In genomic region chr3:141789281-141789680, GRCh38 we compare ENCODE assay signal across 22 cellular contexts. TPM values are rescaled to one million over a fixed set of nuclear protein-coding genes. Genes with fewer than 3 reads are reported as not detected.
A peak's percentile ranks its signal among the peaks of the same experiment; 100 is the strongest.
DNase-seq lines count a peak whose midpoint lies in the region; ATAC-seq and TF ChIP-seq lines count a peak whose summit lies in the region.
"Had no signal": no experiment of that assay in that cellular context is flagged by ENCODE, and none has a peak within 500 bp of the region (broad histone marks: within the 10 kb centered on the region; RNA-seq: fewer than 3 reads in every experiment).

No MANE protein-coding gene starts in this region.

- no peaks in the 10 kb centered on the region for H3K36me3 Mint-ChIP-seq in activated naive CD4-positive, alpha-beta T cell treated with anti-CD3 and anti-CD28 coated beads, Interleukin-2, amount 10 ng/mL, durations not matched to agents 7 days and 5 days

- H3K9me3 ChIP-seq in A673 (ENCODE audit: low read depth, low read length, poor library complexity, severe bottlenecking) = no peaks in the 10 kb centered on the region
- H3K9me3 ChIP-seq: left lung, MG63, SJSA1 had no signal

- TF ChIP-seq POLR2A in erythroblast (IDR thresholded peaks at IDR 0.05; ENCODE audit: low read length) = no peak

- no peak; the same call in 1 of the 2 replicates for TF ChIP-seq CTCF in A673 (conservative IDR thresholded peaks at IDR 0.05; ENCODE audit: low read depth, low read length)

- CTCF ChIA-PET in A673 (lab: Charles Lee) = no interaction called here
- CTCF ChIA-PET in activated naive CD4-positive, alpha-beta T cell treated with anti-CD3 and anti-CD28 coated beads, Interleukin-2, amount 10 ng/mL, durations not matched to agents 7 days and 5 days (lab: Charles Lee) = no interaction called here

- no peaks in the 10 kb centered on the region for H3K9me3 Mint-ChIP-seq in activated naive CD4-positive, alpha-beta T cell treated with anti-CD3 and anti-CD28 coated beads, Interleukin-2, amount 10 ng/mL, durations not matched to agents 7 days and 5 days
- H3K9me3 Mint-ChIP-seq: activated CD4-positive, alpha-beta T cell treated with anti-CD3 and anti-CD28 coated beads, Interleukin-2, amount 10 ng/mL, durations not matched to agents 7 days and 5 days had no signal

- no peak overlapping the region for H3K27ac ChIP-seq in A673 (ENCODE audit: low read depth, low read length, poor library complexity, severe bottlenecking)
- H3K27ac ChIP-seq: coronary artery, left lung, SJSA1 had no signal

- peaks cover 6% of the 10 kb centered on the region for H3K4me1 Mint-ChIP-seq in activated naive CD4-positive, alpha-beta T cell treated with anti-CD3 and anti-CD28 coated beads, Interleukin-2, amount 10 ng/mL, durations not matched to agents 7 days and 5 days

- H3K4me1 ChIP-seq in A673 (ENCODE audit: insufficient read depth, low read length, poor library complexity, severe bottlenecking) = no peaks in the 10 kb centered on the region
- H3K4me1 ChIP-seq: left lung, SJSA1 had no signal

- intact Hi-C loops in A673 (cut with micrococcal nuclease; ENCODE audit: unreplicated experiment) = no loop called here

- no TSS peak for BruUV-seq in A673 (replicated peaks; lab: Mats Ljungman, UMichigan)

- H3K27ac Mint-ChIP-seq in activated naive CD4-positive, alpha-beta T cell treated with anti-CD3 and anti-CD28 coated beads, Interleukin-2, amount 10 ng/mL, durations not matched to agents 7 days and 5 days = no peak overlapping the region
- H3K27ac Mint-ChIP-seq: activated CD4-positive, alpha-beta T cell treated with anti-CD3 and anti-CD28 coated beads, Interleukin-2, amount 10 ng/mL, durations not matched to agents 7 days and 5 days had no signal

- ATAC-seq in GM21786 (IDR thresholded peaks at IDR 0.05; ENCODE audit: unreplicated experiment) = no peak
- ATAC-seq: left lung had no signal

- H3K36me3 ChIP-seq in A673 (ENCODE audit: insufficient read depth, low read length, poor library complexity, severe bottlenecking) = no peaks in the 10 kb centered on the region
- no peaks in the 10 kb centered on the region for H3K36me3 ChIP-seq in H7 (replicated peaks; ENCODE audit: control insufficient read depth, insufficient read depth, low read length)
- H3K36me3 ChIP-seq: left lung, MG63, SJSA1 had no signal

- no peak overlapping the region for H3K4me3 ChIP-seq in A673 (ENCODE audit: low read depth, low read length, poor library complexity, severe bottlenecking)
- no peak overlapping the region for H3K4me3 ChIP-seq in H7 (ENCODE audit: insufficient read depth, low read depth, low read length)
- H3K4me3 ChIP-seq: coronary artery, left lung, MG63, SJSA1 had no signal

- H3K4me3 Mint-ChIP-seq in activated naive CD4-positive, alpha-beta T cell treated with anti-CD3 and anti-CD28 coated beads, Interleukin-2, amount 10 ng/mL, durations not matched to agents 7 days and 5 days = no peak overlapping the region
- H3K4me3 Mint-ChIP-seq: activated CD4-positive, alpha-beta T cell treated with anti-CD3 and anti-CD28 coated beads, Interleukin-2, amount 10 ng/mL, durations not matched to agents 7 days and 5 days had no signal

- H3K27me3 Mint-ChIP-seq in activated naive CD4-positive, alpha-beta T cell treated with anti-CD3 and anti-CD28 coated beads, Interleukin-2, amount 10 ng/mL, durations not matched to agents 7 days and 5 days = no peaks in the 10 kb centered on the region
- H3K27me3 Mint-ChIP-seq: activated CD4-positive, alpha-beta T cell treated with anti-CD3 and anti-CD28 coated beads, Interleukin-2, amount 10 ng/mL, durations not matched to agents 7 days and 5 days had no signal

- H3K27me3 ChIP-seq in A673 (replicated peaks; ENCODE audit: insufficient read depth, low read depth, low read length, poor library complexity) = no peaks in the 10 kb centered on the region
- H3K27me3 ChIP-seq in H7 (ENCODE audit: control insufficient read depth, insufficient read depth, low read length) = no peaks in the 10 kb centered on the region
- H3K27me3 ChIP-seq: left lung, MG63, SJSA1 had no signal

- POLR2A ChIA-PET in A673 (lab: Charles Lee; ENCODE audit: low non-redundant PET) = no interaction called here

- peak; percentile 22 for DNase-seq in A673 (ENCODE audit: low spot score)
- DNase-seq in H7 = peak; percentile 62
- peak; percentile 48 for DNase-seq in OCI-M1 (lab: John Stamatoyannopoulos, UW)
- peak; percentile 55 to 56 for DNase-seq in erythroblast (lab: John Stamatoyannopoulos, UW)
- no peak for DNase-seq in NCI-H748 (lab: John Stamatoyannopoulos, UW; ENCODE audit: unreplicated experiment)
- no peak for DNase-seq in activated naive CD4-positive, alpha-beta T cell treated with anti-CD3 and anti-CD28 coated beads, Interleukin-2, amount 10 ng/mL, durations not matched to agents 7 days and 5 days
- no peak for DNase-seq in activated T-cell treated with anti-CD3 and anti-CD28 coated beads, Interleukin-2, amount 50 U/mL, for 1 hour
- DNase-seq: activated CD4-positive, alpha-beta T cell treated with anti-CD3 and anti-CD28 coated beads, Interleukin-2, amount 10 ng/mL, durations not matched to agents 7 days and 5 days; activated naive CD4-positive, alpha-beta T cell treated with anti-CD3 and anti-CD28 coated beads, Interleukin-2, amount 50 U/mL, for 16 hours; foreskin melanocyte; left lung; MG63; NCI-H187 treated with DMSO at 0.1 percent for 48 hours; stimulated activated CD4-positive, alpha-beta T cell treated with anti-CD3 and anti-CD28 coated beads, Interleukin-4, amount 100 ng/mL, for 24 hours; T1000 had no signal

RNA-seq across cellular contexts. Expression of gene GRK7, which starts 26.1 kb away (rescaled TPM):
- total RNA-seq in A673 (2021) = not detected in 2 replicates
- total RNA-seq in H7 (2014; rRNA removed; shearing (Covaris generic)) = 0.04 TPM in 1 of 2 replicates, not detected in the other
- total RNA-seq: activated CD4-positive, alpha-beta T cell treated with anti-CD3 and anti-CD28 coated beads, Interleukin-2, amount 10 ng/mL, durations not matched to agents 7 days and 5 days; endothelial cell of umbilical vein; left lung; NCI-H460; osteocyte; SJSA1; skeletal muscle tissue had no signal

RNA-seq across cellular contexts. Expression of gene RNF7, which starts 51.2 kb away (rescaled TPM):
- total RNA-seq in A673 (2021) = 109 and 123 TPM in 2 replicates
- total RNA-seq in H7 (2014; rRNA removed; shearing (Covaris generic)) = 64.0 and 72.9 TPM in 2 replicates

Comparison
In these comparisons a context has a peak if more than half of its experiments do, and no peak if none do; other contexts are left out.
1. DNase-seq: peak in A673 (single experiment), H7 (single experiment), OCI-M1 (single experiment) and erythroblast (2 of 2); none in NCI-H748 (single experiment), activated naive CD4-positive, alpha-beta T cell treated with anti-CD3 and anti-CD28 coated beads, Interleukin-2, amount 10 ng/mL, durations not matched to agents 7 days and 5 days (single experiment) and activated T-cell treated with anti-CD3 and anti-CD28 coated beads, Interleukin-2, amount 50 U/mL, for 1 hour (single experiment).